Comparison of ENCODE assay signal across 24 cellular contexts in genomic region chr1:96880626-96881025, GRCh38.
DNase-seq lines count a peak whose midpoint lies in the region; ATAC-seq, FAIRE-seq and TF ChIP-seq lines count a peak whose summit lies in the region.
"Had no signal": no experiment of that assay in that cellular context is flagged by ENCODE, and none has a peak within 500 bp of the region (broad histone marks: within the 10 kb centered on the region; RNA-seq: fewer than 3 reads in every experiment).

No MANE protein-coding gene starts in this region.

- H3K9me3 ChIP-seq in ovary (no peaks in the 10 kb centered on the region), heart left ventricle (peaks cover 0 to 11% (median 0%) of the 10 kb centered on the region in 12 donors)
- H3K9me3 ChIP-seq: BLaER1 had no signal

- no peak overlapping the region for H3K27ac ChIP-seq in foreskin keratinocyte
- H3K27ac ChIP-seq in ovary: no peak overlapping the region
- H3K27ac ChIP-seq in heart left ventricle: no peak overlapping the region
- H3K27ac ChIP-seq: BLaER1, RWPE1 had no signal

- intact Hi-C loops in ovary (cut with DNase I) (no loop called here), heart left ventricle (cut with DNase I) (no loop called here)

- H3K27me3 ChIP-seq in bronchial epithelial cell (ENCODE audit: control insufficient read depth, insufficient read depth, low read length) (no peaks in the 10 kb centered on the region), foreskin keratinocyte (peaks cover 3% of the 10 kb centered on the region), ovary (no peaks in the 10 kb centered on the region), heart left ventricle (no peaks in the 10 kb centered on the region)
- H3K27me3 ChIP-seq: BLaER1 had no signal

- peak; percentile 4 for DNase-seq in EH (ENCODE audit: low read depth)
- peak; percentile 43 for DNase-seq in HCEC 1CT
- DNase-seq in bronchial epithelial cell (ENCODE audit: low read depth): peak; percentile 23
- DNase-seq in foreskin keratinocyte: no peak
- no peak for DNase-seq in ovary
- DNase-seq in heart left ventricle: no peak
- DNase-seq: CD4-positive, CD25-positive, alpha-beta regulatory T cell; DMS153; DND-41; GDM1; KBM-7; NCI-H1048; NCI-H1417; NCI-H1694; NCI-H2029 treated with DMSO at 0.1 percent for 48 hours; NCI-H446 treated with DMSO at 0.1 percent for 48 hours; NCI-H526 treated with DMSO at 0.1 percent for 48 hours; SHP77 had no signal

- H3K36me3 ChIP-seq in bronchial epithelial cell (ENCODE audit: control insufficient read depth, insufficient read depth, low read length): no peaks in the 10 kb centered on the region
- no peaks in the 10 kb centered on the region for H3K36me3 ChIP-seq in ovary
- H3K36me3 ChIP-seq in heart left ventricle: no peaks in the 10 kb centered on the region
- H3K36me3 ChIP-seq: BLaER1 had no signal

- ATAC-seq in foreskin keratinocyte: peak; percentile 36
- ATAC-seq in HG02840 (IDR thresholded peaks at IDR 0.05; ENCODE audit: low FRiP score, unreplicated experiment): no peak
- no peak for ATAC-seq in HG03378 (IDR thresholded peaks at IDR 0.05; ENCODE audit: unreplicated experiment)
- ATAC-seq in heart left ventricle: no peak
- ATAC-seq: GM12878, HepG2 had no signal

- TF ChIP-seq CTCF in bronchial epithelial cell (IDR thresholded peaks at IDR 0.05; ENCODE audit: insufficient read depth, low read length, severe bottlenecking) (no peak), foreskin keratinocyte (conservative IDR thresholded peaks at IDR 0.05) (no peak), ovary (IDR thresholded peaks at IDR 0.05) (no peak), heart left ventricle (IDR thresholded peaks at IDR 0.05) (no peak)

- FAIRE-seq in bronchial epithelial cell (lab: Jason Lieb, UNC): no peak
- FAIRE-seq: GM12878, HepG2 had no signal

- TF ChIP-seq POLR2A in ovary (IDR thresholded peaks at IDR 0.05) (no peak), heart left ventricle (IDR thresholded peaks at IDR 0.05) (no peak)

- TF ChIP-seq EP300 in ovary (IDR thresholded peaks at IDR 0.05): no peak

- H3K4me1 ChIP-seq in foreskin keratinocyte (no peaks in the 10 kb centered on the region), ovary (ENCODE audit: insufficient read depth) (no peaks in the 10 kb centered on the region), heart left ventricle (no peaks in the 10 kb centered on the region)
- H3K4me1 ChIP-seq: BLaER1 had no signal

- H3K4me3 ChIP-seq in bronchial epithelial cell (ENCODE audit: low read depth, low read length) (no peak overlapping the region), ovary (no peak overlapping the region), heart left ventricle (no peak overlapping the region)
- H3K4me3 ChIP-seq: BLaER1, GM12878 had no signal

Comparison
In these comparisons a context has a peak if more than half of its experiments do, and no peak if none do; other contexts are left out.
1. DNase-seq: peak in EH (single experiment), HCEC 1CT (single experiment) and bronchial epithelial cell (single experiment); none in foreskin keratinocyte (0 of 2), ovary (0 of 5) and heart left ventricle (0 of 5).